ENCODE assay signal across 23 cellular contexts in genomic region chr13:38341149-38341692, GRCh38.
"Had no signal": no experiment of that assay in that cellular context is flagged by ENCODE, and none has a peak within 500 bp of the region (broad histone marks: within the 10 kb centered on the region; RNA-seq: fewer than 3 reads in every experiment).

No MANE protein-coding gene starts in this region.

- H3K9me3 Mint-ChIP-seq: activated CD4-positive, alpha-beta memory T cell treated with anti-CD3 and anti-CD28 coated beads, Interleukin-2, amount 10 ng/mL, durations not matched to agents 7 days and 5 days; activated naive CD4-positive, alpha-beta T cell treated with anti-CD3 and anti-CD28 coated beads, Interleukin-2, amount 10 ng/mL, durations not matched to agents 7 days and 5 days; activated naive CD8-positive, alpha-beta T cell treated with anti-CD3 and anti-CD28 coated beads, Interleukin-2, amount 50 U/mL, for 24 hours; brain; dendritic cell treated with granulocyte-macrophage colony-stimulating factor and Interleukin-4, amounts not matched to agents 40 ng/mL and 50 ng/mL, for 4 days; nephron progenitor cell; stimulated activated naive CD8-positive, alpha-beta T cell treated with anti-CD3 and anti-CD28 coated beads, Interleukin-15, Interleukin-2, amounts not matched to agents 100 ng/mL and 50 ng/mL, for 24 hours; T-helper 2 cell treated with Interferon-gamma antibody and Interleukin-4, amounts not matched to agents 5 μg/mL and 100 μg/mL, for 36 hours had no signal

- H3K36me3 ChIP-seq: gastrocnemius medialis, right lobe of liver, tibial artery had no signal

- H3K36me3 Mint-ChIP-seq: activated naive CD4-positive, alpha-beta T cell treated with anti-CD3 and anti-CD28 coated beads, Interleukin-2, amount 10 ng/mL, durations not matched to agents 7 days and 5 days; brain had no signal

- H3K27ac ChIP-seq: gastrocnemius medialis, right lobe of liver, skin epidermis, tibial artery had no signal

- FAIRE-seq: endometrium, islet of Langerhans, TTC549 had no signal

- H3K9me3 ChIP-seq: gastrocnemius medialis, right lobe of liver, tibial artery had no signal

- H3K4me1 ChIP-seq: gastrocnemius medialis, right lobe of liver, tibial artery had no signal

- H3K4me3 Mint-ChIP-seq: activated CD4-positive, alpha-beta memory T cell treated with anti-CD3 and anti-CD28 coated beads, Interleukin-2, amount 10 ng/mL, durations not matched to agents 7 days and 5 days; activated naive CD4-positive, alpha-beta T cell treated with anti-CD3 and anti-CD28 coated beads, Interleukin-2, amount 10 ng/mL, durations not matched to agents 7 days and 5 days; activated naive CD8-positive, alpha-beta T cell treated with anti-CD3 and anti-CD28 coated beads, Interleukin-2, amount 50 U/mL, for 24 hours; brain; dendritic cell treated with granulocyte-macrophage colony-stimulating factor and Interleukin-4, amounts not matched to agents 40 ng/mL and 50 ng/mL, for 4 days; nephron progenitor cell; stimulated activated naive CD8-positive, alpha-beta T cell treated with anti-CD3 and anti-CD28 coated beads, Interleukin-15, Interleukin-2, amounts not matched to agents 100 ng/mL and 50 ng/mL, for 24 hours; T-helper 2 cell treated with Interferon-gamma antibody and Interleukin-4, amounts not matched to agents 5 μg/mL and 100 μg/mL, for 36 hours had no signal

- H3K27me3 ChIP-seq: gastrocnemius medialis, right lobe of liver, tibial artery had no signal

- H3K4me3 ChIP-seq: gastrocnemius medialis, right lobe of liver, skin epidermis, tibial artery had no signal

- ATAC-seq: activated naive CD8-positive, alpha-beta T cell treated with anti-CD3 and anti-CD28 coated beads, Interleukin-2, amount 50 U/mL, for 24 hours; gastrocnemius medialis; right lobe of liver had no signal

- H3K27me3 Mint-ChIP-seq: activated naive CD8-positive, alpha-beta T cell treated with anti-CD3 and anti-CD28 coated beads, Interleukin-2, amount 50 U/mL, for 24 hours; dendritic cell treated with granulocyte-macrophage colony-stimulating factor and Interleukin-4, amounts not matched to agents 40 ng/mL and 50 ng/mL, for 4 days had no signal

- H3K27ac Mint-ChIP-seq: activated CD4-positive, alpha-beta memory T cell treated with anti-CD3 and anti-CD28 coated beads, Interleukin-2, amount 10 ng/mL, durations not matched to agents 7 days and 5 days; activated naive CD4-positive, alpha-beta T cell treated with anti-CD3 and anti-CD28 coated beads, Interleukin-2, amount 10 ng/mL, durations not matched to agents 7 days and 5 days; activated naive CD8-positive, alpha-beta T cell treated with anti-CD3 and anti-CD28 coated beads, Interleukin-2, amount 50 U/mL, for 24 hours; brain; dendritic cell treated with granulocyte-macrophage colony-stimulating factor and Interleukin-4, amounts not matched to agents 40 ng/mL and 50 ng/mL, for 4 days; nephron progenitor cell; stimulated activated naive CD8-positive, alpha-beta T cell treated with anti-CD3 and anti-CD28 coated beads, Interleukin-15, Interleukin-2, amounts not matched to agents 100 ng/mL and 50 ng/mL, for 24 hours; T-helper 2 cell treated with Interferon-gamma antibody and Interleukin-4, amounts not matched to agents 5 μg/mL and 100 μg/mL, for 36 hours had no signal

- H3K4me1 Mint-ChIP-seq: activated CD4-positive, alpha-beta memory T cell treated with anti-CD3 and anti-CD28 coated beads, Interleukin-2, amount 10 ng/mL, durations not matched to agents 7 days and 5 days; activated naive CD4-positive, alpha-beta T cell treated with anti-CD3 and anti-CD28 coated beads, Interleukin-2, amount 10 ng/mL, durations not matched to agents 7 days and 5 days; activated naive CD8-positive, alpha-beta T cell treated with anti-CD3 and anti-CD28 coated beads, Interleukin-2, amount 50 U/mL, for 24 hours; nephron progenitor cell had no signal

- DNase-seq: activated CD4-positive, alpha-beta memory T cell treated with anti-CD3 and anti-CD28 coated beads, Interleukin-2, amount 10 ng/mL, durations not matched to agents 7 days and 5 days; activated CD4-positive, alpha-beta T cell treated with anti-CD3 and anti-CD28 coated beads for 48 hours; activated effector memory CD4-positive, alpha-beta T cell treated with anti-CD3 and anti-CD28 coated beads, Interleukin-2, amount 50 U/mL, for 16 hours; activated naive CD4-positive, alpha-beta T cell treated with anti-CD3 and anti-CD28 coated beads, Interleukin-2, amount 10 ng/mL, durations not matched to agents 7 days and 5 days; activated naive CD8-positive, alpha-beta T cell treated with anti-CD3 and anti-CD28 coated beads, Interleukin-2, amount 50 U/mL, for 24 hours; anterior cingulate cortex; effector CD4-positive, alpha-beta T cell; gastrocnemius medialis; hypothalamus; nephron progenitor cell; occipital lobe; right lobe of liver; stimulated activated CD4-positive, alpha-beta T cell treated with anti-CD3 and anti-CD28 coated beads, Interleukin-1b, Interleukin-23, amount 100 ng/mL, for 48 hours; substantia nigra; tibial artery had no signal
